In genomic region chr20:18672826-18673225, GRCh38 we compare ENCODE assay signal across 19 cellular contexts.
DNase-seq lines count a peak whose midpoint lies in the region; TF ChIP-seq lines count a peak whose summit lies in the region.
"Had no signal": no experiment of that assay in that cellular context is flagged by ENCODE, and none has a peak within 500 bp of the region (broad histone marks: within the 10 kb centered on the region; RNA-seq: fewer than 3 reads in every experiment).

No MANE protein-coding gene starts in this region.

- H3K36me3 ChIP-seq in BE2C: no peaks in the 10 kb centered on the region
- H3K36me3 ChIP-seq: Peyer's patch had no signal

- no peak overlapping the region for H3K27ac Mint-ChIP-seq in type B pancreatic cell
- H3K27ac Mint-ChIP-seq: T-cell had no signal

- H3K9me3 ChIP-seq in BE2C: no peaks in the 10 kb centered on the region
- H3K9me3 ChIP-seq: Peyer's patch had no signal

- H3K36me3 Mint-ChIP-seq in type B pancreatic cell: no peaks in the 10 kb centered on the region

- H3K4me1 ChIP-seq in BE2C: peaks cover 3% of the 10 kb centered on the region; the same call in 1 of the 2 replicates
- H3K4me1 ChIP-seq: Peyer's patch had no signal

- TF ChIP-seq CTCF in BE2C (IDR thresholded peaks at IDR 0.05; ENCODE audit: low read depth, low read length) (no peak), type B pancreatic cell (conservative IDR thresholded peaks at IDR 0.05) (no peak)

- no peaks in the 10 kb centered on the region for H3K27me3 ChIP-seq in BE2C
- H3K27me3 ChIP-seq: Peyer's patch had no signal

- peaks cover 43% of the 10 kb centered on the region for H3K4me1 Mint-ChIP-seq in type B pancreatic cell (ENCODE audit: unreplicated experiment)

- no peak overlapping the region for H3K4me3 ChIP-seq in BE2C (ENCODE audit: low read depth, low read length)
- H3K4me3 ChIP-seq: Peyer's patch, SK-N-MC had no signal

- peak; percentile 64 for DNase-seq in BE2C
- DNase-seq in DMS 273 (lab: John Stamatoyannopoulos, UW; ENCODE audit: unreplicated experiment): peak; percentile 89
- DNase-seq in NCI-H2171 treated with DMSO at 0.1 percent for 48 hours (lab: John Stamatoyannopoulos, UW): peak; percentile 98
- DNase-seq in SK-N-DZ (ENCODE audit: low spot score): peak; percentile 83
- no peak for DNase-seq in type B pancreatic cell (ENCODE audit: extremely low spot score, unreplicated experiment)
- no peak for DNase-seq in hippocampal formation (lab: John Stamatoyannopoulos, UW)
- DNase-seq in activated CD4-positive, alpha-beta T cell treated with anti-CD3 and anti-CD28 coated beads, Interleukin-2, amount 50 U/mL, for 4 hours: no peak
- no peak for DNase-seq in COLO829 (ENCODE audit: low spot score)
- DNase-seq: C1 segment of cervical spinal cord; CD8-positive, alpha-beta memory T cell; GF-D8; H9; KG1; NCI-H2107; NCI-H345; Peyer's patch; Right ventricle myocardium superior; T-cell had no signal

- H3K4me3 Mint-ChIP-seq in type B pancreatic cell: no peak overlapping the region
- H3K4me3 Mint-ChIP-seq: CD8-positive, alpha-beta memory T cell; H9; T-cell had no signal

- H3K9me3 Mint-ChIP-seq in type B pancreatic cell: no peaks in the 10 kb centered on the region
- H3K9me3 Mint-ChIP-seq: CD8-positive, alpha-beta memory T cell; H9; T-cell had no signal

- no peaks in the 10 kb centered on the region for H3K27me3 Mint-ChIP-seq in type B pancreatic cell
- H3K27me3 Mint-ChIP-seq: CD8-positive, alpha-beta memory T cell; T-cell had no signal

Comparison
In these comparisons a context has a peak if more than half of its experiments do, and no peak if none do; other contexts are left out.
1. DNase-seq: peak in BE2C (single experiment), DMS 273 (single experiment), NCI-H2171 treated with DMSO at 0.1 percent for 48 hours (single experiment) and SK-N-DZ (single experiment); none in type B pancreatic cell (single experiment), hippocampal formation (0 of 2), activated CD4-positive, alpha-beta T cell treated with anti-CD3 and anti-CD28 coated beads, Interleukin-2, amount 50 U/mL, for 4 hours (0 of 2) and COLO829 (single experiment).